Comparison of ENCODE assay signal across 18 cellular contexts in the genomic region with DNA sequence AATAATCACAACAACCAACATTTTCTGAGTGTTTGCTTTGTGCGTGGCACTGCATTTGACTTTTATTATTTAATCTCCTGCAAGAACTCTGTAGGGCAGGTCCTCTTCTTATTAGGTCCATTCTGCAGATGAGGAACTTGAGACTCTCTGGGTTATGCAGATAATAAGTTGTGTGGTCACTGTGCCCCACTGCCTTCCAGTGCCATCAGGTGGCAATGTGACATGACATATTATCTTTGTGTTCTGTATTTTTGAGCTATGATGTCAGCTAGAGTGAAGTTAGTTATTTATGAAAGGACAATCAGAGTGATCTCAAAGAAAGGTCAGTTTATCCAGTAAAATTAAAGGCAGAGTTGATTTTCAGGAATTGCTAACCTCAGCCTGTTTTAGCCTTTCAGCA.
DNase-seq lines count a peak whose midpoint lies in the region; ATAC-seq and TF ChIP-seq lines count a peak whose summit lies in the region.
"Had no signal": no experiment of that assay in that cellular context is flagged by ENCODE, and none has a peak within 500 bp of the region (broad histone marks: within the 10 kb centered on the region; RNA-seq: fewer than 3 reads in every experiment).

No MANE protein-coding gene starts in this region.

- H3K4me3 Mint-ChIP-seq in glutamatergic neuron (ENCODE audit: unreplicated experiment), result no peak overlapping the region
- H3K4me3 Mint-ChIP-seq: GM23338 had no signal

- no peak for ATAC-seq in GM19463 (IDR thresholded peaks at IDR 0.05; ENCODE audit: unreplicated experiment)
- ATAC-seq: GM23338 had no signal

- H3K27me3 Mint-ChIP-seq in glutamatergic neuron (ENCODE audit: unreplicated experiment), result no peaks in the 10 kb centered on the region

- no peak overlapping the region for H3K27ac Mint-ChIP-seq in glutamatergic neuron (ENCODE audit: unreplicated experiment)
- H3K27ac Mint-ChIP-seq: GM23338 had no signal

- DNase-seq in COLO829 (ENCODE audit: low spot score) (peak; percentile 48), EH (ENCODE audit: low read depth) (peak; percentile 9), OCI-M1 (lab: John Stamatoyannopoulos, UW) (peak; percentile 32), foreskin melanocyte (peak; percentile 24), glutamatergic neuron (no peak)
- DNase-seq in activated CD4-positive, alpha-beta T cell treated with anti-CD3 and anti-CD28 coated beads, Interleukin-2, amount 50 U/mL, for 4 hours, result no peak
- DNase-seq: ACHN, C1 segment of cervical spinal cord, COR-L47, HCEC 1CT, NCI-H1105 treated with DMSO at 0.1 percent for 48 hours, NCI-H187, NCI-H345, NCI-H526, Right ventricle myocardium superior, T-helper 1 cell had no signal

- H3K36me3 Mint-ChIP-seq in glutamatergic neuron (ENCODE audit: unreplicated experiment), result peaks cover 10% of the 10 kb centered on the region

- TF ChIP-seq CTCF in glutamatergic neuron (IDR thresholded peaks at IDR 0.05; ENCODE audit: partially characterized antibody, unreplicated experiment), result no peak

- no peaks in the 10 kb centered on the region for H3K4me1 Mint-ChIP-seq in glutamatergic neuron (ENCODE audit: low read depth, unreplicated experiment)

- peaks cover 1% of the 10 kb centered on the region for H3K9me3 Mint-ChIP-seq in glutamatergic neuron (ENCODE audit: unreplicated experiment)
- H3K9me3 Mint-ChIP-seq: GM23338 had no signal

Comparison
In these comparisons a context has a peak if more than half of its experiments do, and no peak if none do; other contexts are left out.
1. DNase-seq: peak in COLO829 (single experiment), EH (single experiment), OCI-M1 (single experiment) and foreskin melanocyte (single experiment); none in glutamatergic neuron (single experiment) and activated CD4-positive, alpha-beta T cell treated with anti-CD3 and anti-CD28 coated beads, Interleukin-2, amount 50 U/mL, for 4 hours (0 of 2).